In genomic region chr15:73981761-73982222, GRCh38 we compare ENCODE assay signal across 9 cellular contexts. TPM values are rescaled to one million over a fixed set of nuclear protein-coding genes. Genes with fewer than 3 reads are reported as not detected.
DNase-seq lines count a peak whose midpoint lies in the region; ATAC-seq and TF ChIP-seq lines count a peak whose summit lies in the region.
"Had no signal": no experiment of that assay in that cellular context is flagged by ENCODE, and none has a peak within 500 bp of the region (broad histone marks: within the 10 kb centered on the region; RNA-seq: fewer than 3 reads in every experiment).

No MANE protein-coding gene starts in this region.

- H3K27me3 Mint-ChIP-seq in activated T-cell treated with anti-CD3 and anti-CD28 coated beads, Interleukin-2, amount 50 U/mL, for 24 hours = no peaks in the 10 kb centered on the region

- no peak for TF ChIP-seq CTCF in lower lobe of right lung (IDR thresholded peaks at IDR 0.05)
- TF ChIP-seq CTCF in thyroid gland (IDR thresholded peaks at IDR 0.05) = peak in 1 of 6 experiments; percentile 3

- TF ChIP-seq POLR2A in thyroid gland (IDR thresholded peaks at IDR 0.05) = no peak

- peak overlapping the region; percentile 92 for H3K27ac Mint-ChIP-seq in activated T-cell treated with anti-CD3 and anti-CD28 coated beads, Interleukin-2, amount 50 U/mL, for 24 hours

- H3K9me3 Mint-ChIP-seq in activated T-cell treated with anti-CD3 and anti-CD28 coated beads, Interleukin-2, amount 50 U/mL, for 24 hours = no peaks in the 10 kb centered on the region

- peak; percentile 43 for DNase-seq in activated T-cell treated with anti-CD3 and anti-CD28 coated beads, Interleukin-2, amount 50 U/mL, for 24 hours
- DNase-seq in activated T-cell treated with anti-CD3 and anti-CD28 coated beads, Interleukin-2, amount 50 U/mL, for 1 hour = no peak
- DNase-seq in astrocyte of the hippocampus (ENCODE audit: low read depth, low spot score) (peak; percentile 58), lower lobe of right lung (no peak), thyroid gland (no peak), NCI-H345 (lab: John Stamatoyannopoulos, UW) (no peak), NCI-H1417 (lab: John Stamatoyannopoulos, UW) (no peak), DMS 273 (lab: John Stamatoyannopoulos, UW; ENCODE audit: unreplicated experiment) (no peak)
- DNase-seq: AML-193 had no signal

- peaks cover 32% of the 10 kb centered on the region for H3K36me3 Mint-ChIP-seq in activated T-cell treated with anti-CD3 and anti-CD28 coated beads, Interleukin-2, amount 50 U/mL, for 24 hours (ENCODE audit: low read depth)

- ATAC-seq in lower lobe of right lung = peak in 1 of 2 donors; percentile 46

- H3K4me3 ChIP-seq in lower lobe of right lung (no peak overlapping the region), thyroid gland (replicated peaks in 1 of 3) (no peak overlapping the region)

- H3K9me3 ChIP-seq in lower lobe of right lung = no peaks in the 10 kb centered on the region
- no peaks in the 10 kb centered on the region for H3K9me3 ChIP-seq in thyroid gland

- H3K4me3 Mint-ChIP-seq in activated T-cell treated with anti-CD3 and anti-CD28 coated beads, Interleukin-2, amount 50 U/mL, for 24 hours = peak overlapping the region; percentile 28

- H3K36me3 ChIP-seq in lower lobe of right lung (no peaks in the 10 kb centered on the region), thyroid gland (no peaks in the 10 kb centered on the region)

- intact Hi-C loops in lower lobe of right lung (cut with DNase I) = no loop called here
- intact Hi-C loops in thyroid gland (cut with DNase I) = no loop called here

- H3K4me1 Mint-ChIP-seq in activated T-cell treated with anti-CD3 and anti-CD28 coated beads, Interleukin-2, amount 50 U/mL, for 24 hours (ENCODE audit: low read depth) = peaks cover 41% of the 10 kb centered on the region

- H3K4me1 ChIP-seq in lower lobe of right lung (peaks cover 65% of the 10 kb centered on the region), thyroid gland (peaks cover 37 to 71% of the 10 kb centered on the region in 2 donors)

- 17 to 26% methylated on average over 5 of the region's 5 CpGs for WGBS in thyroid gland, 2 donors

- H3K27me3 ChIP-seq in lower lobe of right lung (ENCODE audit: low read depth) = no peaks in the 10 kb centered on the region
- H3K27me3 ChIP-seq in thyroid gland = no peaks in the 10 kb centered on the region

- H3K27ac ChIP-seq in lower lobe of right lung (peak overlapping the region; percentile 91), thyroid gland (peak overlapping the region; percentile 85 to 96 (median 93))

RNA-seq across cellular contexts. Expression of gene STOML1, which starts 10.3 kb away (rescaled TPM):
- total RNA-seq in lower lobe of right lung (16.3 TPM), thyroid gland (10 to 100 TPM; 15.3 to 42.1 (median 30.1) TPM)

RNA-seq across cellular contexts. Expression of gene PML, which starts 12.7 kb away (rescaled TPM):
- total RNA-seq in lower lobe of right lung (79.4 TPM), thyroid gland (100 to 1,000 TPM in 1 of 4 donors, 10 to 100 TPM in 3; 55.9 to 141 (median 76.5) TPM)

RNA-seq across cellular contexts. Expression of gene LOXL1, which starts 55.5 kb away (rescaled TPM):
- total RNA-seq in lower lobe of right lung = 7.6 TPM
- 10 to 100 TPM in 3 of 4 donors, 1 to 10 TPM in 1; 9.9 to 15.2 (median 12.0) TPM for total RNA-seq in thyroid gland

Comparison
In these comparisons a context has a peak if more than half of its experiments do, and no peak if none do; other contexts are left out.
1. DNase-seq: peak in activated T-cell treated with anti-CD3 and anti-CD28 coated beads, Interleukin-2, amount 50 U/mL, for 24 hours (single experiment) and astrocyte of the hippocampus (single experiment); none in activated T-cell treated with anti-CD3 and anti-CD28 coated beads, Interleukin-2, amount 50 U/mL, for 1 hour (single experiment), lower lobe of right lung (single experiment), thyroid gland (0 of 2), NCI-H345 (single experiment), NCI-H1417 (0 of 3) and DMS 273 (single experiment).